In the genomic region with DNA sequence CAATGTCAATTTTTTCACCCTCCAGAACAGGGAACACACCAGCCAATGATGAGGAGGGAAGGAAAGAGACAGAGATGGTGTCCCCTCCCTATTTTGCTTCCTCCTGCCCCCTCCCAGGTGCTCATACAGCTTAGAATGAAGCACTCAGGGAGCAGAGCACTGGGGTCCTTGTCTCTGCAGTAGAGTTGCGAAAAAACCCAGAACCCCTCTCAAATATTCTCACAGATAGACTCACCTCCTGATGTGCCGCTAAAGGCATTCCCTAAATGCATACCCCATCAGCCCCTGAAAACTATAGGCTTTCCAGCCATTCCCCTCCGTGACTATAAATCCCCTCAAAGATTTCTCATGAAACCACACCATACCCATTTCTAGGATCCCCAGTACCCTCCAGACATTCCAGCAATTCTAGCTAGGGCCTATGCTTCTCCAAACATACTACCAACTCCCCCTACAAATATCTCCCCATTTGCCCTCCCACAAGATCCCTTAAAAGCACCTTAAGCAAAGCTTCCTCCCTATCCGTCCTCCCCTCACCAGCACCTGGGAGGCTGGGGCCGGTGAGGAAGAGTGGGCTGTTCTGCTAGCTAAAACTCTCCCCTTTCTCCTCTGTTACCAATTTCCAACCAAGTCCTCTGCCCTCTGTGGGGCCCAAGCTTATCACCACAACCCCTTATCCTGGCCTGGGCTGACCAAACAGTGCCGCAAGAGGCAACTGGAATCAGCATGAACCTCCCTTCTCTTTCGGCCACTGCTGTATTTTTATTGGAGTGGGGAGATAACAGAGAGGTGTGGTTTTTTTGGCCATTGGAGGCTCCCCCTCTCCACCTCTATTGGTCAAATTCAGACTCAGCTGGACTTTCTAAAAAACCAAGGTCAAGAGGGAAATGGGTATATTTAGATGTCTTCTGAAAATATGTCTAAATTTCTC, we compare ENCODE assay signal across 1 cellular context.
TF ChIP-seq lines count a peak whose summit lies in the region.

No MANE protein-coding gene starts in this region.

TF ChIP-seq in HepG2, 621 proteins besides CTCF, POLR2A, EP300 and RAD21:
- TF ChIP-seq ZNF747 (CRISPR knock-in tag; IDR thresholded peaks at IDR 0.05; ENCODE audit: borderline replicate concordance) (no peak), ZNF292 (CRISPR knock-in tag; IDR thresholded peaks at IDR 0.05; ENCODE audit: borderline replicate concordance, low read depth) (no peak), FLYWCH1 (CRISPR knock-in tag; IDR thresholded peaks at IDR 0.05) (no peak), ZNF430 (CRISPR knock-in tag; IDR thresholded peaks at IDR 0.05) (no peak), EZH2 (conservative IDR thresholded peaks at IDR 0.05; ENCODE audit: low read depth, low read length) (0 out of 2 replicates have a peak, but pooled peaks have one; percentile 24), RBM22 (optimal IDR thresholded peaks at IDR 0.05; ENCODE audit: low read length) (no peak)
- TF ChIP-seq, protein P1, sequence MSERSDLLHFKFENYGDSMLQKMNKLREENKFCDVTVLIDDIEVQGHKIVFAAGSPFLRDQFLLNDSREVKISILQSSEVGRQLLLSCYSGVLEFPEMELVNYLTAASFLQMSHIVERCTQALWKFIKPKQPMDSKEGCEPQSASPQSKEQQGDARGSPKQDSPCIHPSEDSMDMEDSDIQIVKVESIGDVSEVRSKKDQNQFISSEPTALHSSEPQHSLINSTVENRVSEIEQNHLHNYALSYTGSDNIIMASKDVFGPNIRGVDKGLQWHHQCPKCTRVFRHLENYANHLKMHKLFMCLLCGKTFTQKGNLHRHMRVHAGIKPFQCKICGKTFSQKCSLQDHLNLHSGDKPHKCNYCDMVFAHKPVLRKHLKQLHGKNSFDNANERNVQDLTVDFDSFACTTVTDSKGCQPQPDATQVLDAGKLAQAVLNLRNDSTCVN (CRISPR knock-in tag; IDR thresholded peaks at IDR 0.05; ENCODE audit: borderline replicate concordance): no peak
